Comparison of ENCODE assay signal across 15 cellular contexts in the genomic region with DNA sequence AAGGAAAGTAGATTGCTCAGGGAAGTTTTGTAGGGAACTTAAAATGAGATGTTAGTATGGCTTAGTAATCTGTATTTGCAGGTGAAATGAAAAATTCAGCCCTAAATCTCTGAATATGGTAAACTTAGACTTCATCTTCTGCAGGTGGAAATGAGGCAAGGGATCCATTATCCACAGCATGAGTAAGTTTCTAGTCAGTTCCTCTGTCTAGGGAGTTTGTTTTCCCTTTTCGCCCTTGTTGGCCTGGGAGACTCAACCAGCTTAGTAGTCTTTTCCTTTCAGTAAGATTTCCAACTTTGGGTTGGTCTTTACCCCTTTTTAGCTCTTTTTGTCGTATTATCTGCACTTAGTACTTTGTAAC.
A peak's percentile ranks its signal among the peaks of the same experiment; 100 is the strongest.
DNase-seq lines count a peak whose midpoint lies in the region; ATAC-seq, FAIRE-seq and TF ChIP-seq lines count a peak whose summit lies in the region.
"Had no signal": no experiment of that assay in that cellular context is flagged by ENCODE, and none has a peak within 500 bp of the region (broad histone marks: within the 10 kb centered on the region; RNA-seq: fewer than 3 reads in every experiment).

No MANE protein-coding gene starts in this region.

- no peaks in the 10 kb centered on the region for H3K9me3 ChIP-seq in Panc1 (ENCODE audit: control insufficient read depth, insufficient read depth, low read depth, low read length)
- H3K9me3 ChIP-seq: heart right ventricle, testis had no signal

- no peak overlapping the region for H3K27ac ChIP-seq in Panc1 (ENCODE audit: low read length)
- H3K27ac ChIP-seq: heart right ventricle, testis had no signal

- peak; percentile 37 for DNase-seq in ELR (ENCODE audit: low read depth)
- no peak for DNase-seq in Panc1 (ENCODE audit: low read depth, low spot score)
- no peak for DNase-seq in COLO829 (ENCODE audit: low spot score)
- DNase-seq in stimulated activated CD4-positive, alpha-beta T cell treated with anti-CD3 and anti-CD28 coated beads, Interleukin-1b, Interleukin-23, amount 100 ng/mL, for 48 hours, result no peak
- DNase-seq in frontal cortex (ENCODE audit: low spot score in 2 of 2), result no peak
- DNase-seq in HK-2 (ENCODE audit: unreplicated experiment), result no peak
- DNase-seq: activated naive CD4-positive, alpha-beta T cell treated with Interleukin-2 at 50 U/mL for 16 hours; heart right ventricle; mammary epithelial cell; posterior cingulate gyrus; SHP77; testis had no signal

- POLR2A ChIA-PET in Panc1 (lab: Charles Lee), result interaction anchor here (0.6 to 0.9 kb wide), 2 partner anchors 22 to 83 kb away, joined by 4 to 14 read pairs; no protein-coding TSS in a partner anchor

- BruUV-seq in Panc1 (replicated peaks; lab: Mats Ljungman, UMichigan), result no TSS peak

- CTCF ChIA-PET in Panc1 (lab: Charles Lee), result no interaction called here

- no peak for TF ChIP-seq CTCF in Panc1 (IDR thresholded peaks at IDR 0.05)

- H3K27me3 ChIP-seq in Panc1 (ENCODE audit: control insufficient read depth, insufficient read depth, low read length), result no peaks in the 10 kb centered on the region
- H3K27me3 ChIP-seq: heart right ventricle, testis had no signal

- no peaks in the 10 kb centered on the region; the same call in 1 of the 2 replicates for H3K36me3 ChIP-seq in Panc1 (ENCODE audit: control insufficient read depth, insufficient read depth, low read length)

- no peak overlapping the region for H3K4me3 ChIP-seq in Panc1 (ENCODE audit: low read depth in 2 of 2, low read length in 2 of 2)
- H3K4me3 ChIP-seq: GM23338, heart right ventricle, testis had no signal

- FAIRE-seq in frontal cortex (lab: Jason Lieb, UNC), result no peak

- in situ Hi-C loops in Panc1 (cut with HindIII; ENCODE audit: low pct_unique_long_range_greater_than_20kb, low sequenced_read_pairs), result no loop called here

- ATAC-seq in GM19455 (IDR thresholded peaks at IDR 0.05; ENCODE audit: unreplicated experiment), result peak; percentile 23
- ATAC-seq in HG02981 (IDR thresholded peaks at IDR 0.05; ENCODE audit: unreplicated experiment), result peak; percentile 13
- peak; percentile 34; the same call in 1 of the 2 replicates for ATAC-seq in Panc1
- ATAC-seq: GM23338 had no signal

- H3K4me1 ChIP-seq in Panc1 (ENCODE audit: control insufficient read depth, insufficient read depth, low read length), result peaks cover 4% of the 10 kb centered on the region; the same call in 1 of the 2 replicates
- H3K4me1 ChIP-seq: testis had no signal

- intact Hi-C loops in Panc1 (cut with micrococcal nuclease; ENCODE audit: unreplicated experiment), result no loop called here
